Comparison of ENCODE assay signal across 11 cellular contexts in the genomic region with DNA sequence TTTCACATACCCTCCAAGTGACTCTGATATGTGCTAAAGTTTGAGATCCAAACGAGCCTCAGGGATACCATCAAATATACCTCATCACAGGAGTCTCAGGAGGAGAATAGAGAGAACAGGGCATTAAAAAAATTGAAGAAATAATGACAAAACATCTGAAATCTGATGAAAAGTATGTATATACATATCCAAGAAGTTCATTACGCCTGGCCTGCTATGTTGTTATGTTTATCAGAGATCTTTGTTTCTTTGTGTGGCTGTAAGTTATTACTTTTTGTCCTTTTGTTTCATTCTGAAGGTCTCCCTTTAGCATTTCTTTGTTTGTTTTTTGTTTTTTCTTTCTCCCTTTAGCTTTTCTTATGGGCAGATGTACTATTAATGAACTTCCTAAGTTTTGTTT. TPM values are rescaled to one million over a fixed set of nuclear protein-coding genes. Genes with fewer than 3 reads are reported as not detected.
"Had no signal": no experiment of that assay in that cellular context is flagged by ENCODE, and none has a peak within 500 bp of the region (broad histone marks: within the 10 kb centered on the region; RNA-seq: fewer than 3 reads in every experiment).

No MANE protein-coding gene starts in this region.

- FAIRE-seq: H1, H54 had no signal

- H3K27ac ChIP-seq: GM23248 had no signal

- DNase-seq: GM23248, GOT3, H7, H9, HCEC 1CT, HFFc6 had no signal

- H3K4me3 ChIP-seq: GM23248, GM23338, HAP-1 had no signal

- H3K4me1 ChIP-seq: HAP-1 had no signal

- H3K4me2 ChIP-seq: GM23338 had no signal

- H3K36me3 ChIP-seq: HAP-1 had no signal

- H2AFZ ChIP-seq: GM23248, GM23338 had no signal

- H3K9ac ChIP-seq: GM23248 had no signal

RNA-seq across cellular contexts. Expression of gene CCL19, which starts 2.5 kb away (rescaled TPM):
- total RNA-seq: GM23248, GM23338, H1, H4, H7, H9, HFFc6 had no signal
- polyA plus RNA-seq: GM23248, GM23338, H1 had no signal

RNA-seq across cellular contexts. Expression of gene CCL21, which starts 16.4 kb away (rescaled TPM):
- total RNA-seq: GM23248, GM23338, H1, H4, H7, H9, HFFc6 had no signal
- polyA plus RNA-seq: GM23248, GM23338, H1 had no signal

RNA-seq across cellular contexts. Expression of gene CCL27, which starts 31.1 kb away (rescaled TPM):
- total RNA-seq: GM23248, GM23338, H1, H4 had no signal
- polyA plus RNA-seq: GM23338 had no signal
